In genomic region chr11:119585038-119585666, GRCh38 we compare ENCODE assay signal across 8 cellular contexts.
DNase-seq lines count a peak whose midpoint lies in the region; ATAC-seq and TF ChIP-seq lines count a peak whose summit lies in the region.

No MANE protein-coding gene starts in this region.

- H3K9ac ChIP-seq in muscle layer of colon (ENCODE audit: low read length): no peak overlapping the region

- peak overlapping the region; percentile 58 for H3K4me3 ChIP-seq in AG10803 (ENCODE audit: low read length)
- peak overlapping the region; percentile 42 for H3K4me3 ChIP-seq in ectodermal cell (ENCODE audit: insufficient read depth, low read depth, low read length)
- peak overlapping the region; percentile 25 to 58 for H3K4me3 ChIP-seq in muscle layer of colon (ENCODE audit: low read depth in 1 of 2, low read length in 2 of 2)

- 8 to 9% methylated on average over 38 of the region's 38 CpGs for WGBS in ectodermal cell, 2 experiments

- ATAC-seq in HG02588 (IDR thresholded peaks at IDR 0.05; ENCODE audit: unreplicated experiment): no peak
- ATAC-seq in GM19452 (IDR thresholded peaks at IDR 0.05; ENCODE audit: unreplicated experiment): no peak
- ATAC-seq in HG03378 (IDR thresholded peaks at IDR 0.05; ENCODE audit: unreplicated experiment): no peak

- CTCF ChIA-PET in RWPE1 (lab: Yijun Ruan, JAX): no interaction called here

- no peak overlapping the region for H3K27ac ChIP-seq in ectodermal cell (ENCODE audit: insufficient read depth, low read depth, low read length, poor library complexity, severe bottlenecking)
- H3K27ac ChIP-seq in muscle layer of colon (ENCODE audit: low read depth, low read length): no peak overlapping the region
- no peak overlapping the region for H3K27ac ChIP-seq in RWPE1

- H3K27me3 ChIP-seq in ectodermal cell (ENCODE audit: control insufficient read depth, insufficient read depth, low read length, poor library complexity, severe bottlenecking) (peaks cover 19% of the 10 kb centered on the region), muscle layer of colon (ENCODE audit: control insufficient read depth in 1 of 2, insufficient read depth in 2 of 2, low read length in 2 of 2) (peaks cover 0 to 10% of the 10 kb centered on the region in 2 donors)

- peaks cover 16% of the 10 kb centered on the region for H3K4me1 ChIP-seq in ectodermal cell (ENCODE audit: control insufficient read depth, insufficient read depth, low read length)
- H3K4me1 ChIP-seq in muscle layer of colon (ENCODE audit: insufficient read depth, low read length): no peaks in the 10 kb centered on the region

- POLR2A ChIA-PET in RWPE1 (lab: Yijun Ruan, JAX; ENCODE audit: low non-redundant PET): no interaction called here

- DNase-seq in AG10803 (ENCODE audit: low read depth) (no peak), NCI-H2171 (lab: John Stamatoyannopoulos, UW) (peak; percentile 29), RWPE1 (ENCODE audit: low spot score) (no peak)

- no peaks in the 10 kb centered on the region for H3K36me3 ChIP-seq in ectodermal cell (ENCODE audit: control insufficient read depth, insufficient read depth, low read length)
- H3K36me3 ChIP-seq in muscle layer of colon (ENCODE audit: insufficient read depth, low read length): no peaks in the 10 kb centered on the region

- no peak for TF ChIP-seq CTCF in AG10803 (conservative IDR thresholded peaks at IDR 0.05; ENCODE audit: low read length)
- TF ChIP-seq CTCF in RWPE1 (conservative IDR thresholded peaks at IDR 0.05; ENCODE audit: low read depth): no peak

- no peaks in the 10 kb centered on the region for H3K9me3 ChIP-seq in ectodermal cell (ENCODE audit: control insufficient read depth, low read length)
- no peaks in the 10 kb centered on the region for H3K9me3 ChIP-seq in muscle layer of colon (ENCODE audit: low read length)
